In the genomic region with DNA sequence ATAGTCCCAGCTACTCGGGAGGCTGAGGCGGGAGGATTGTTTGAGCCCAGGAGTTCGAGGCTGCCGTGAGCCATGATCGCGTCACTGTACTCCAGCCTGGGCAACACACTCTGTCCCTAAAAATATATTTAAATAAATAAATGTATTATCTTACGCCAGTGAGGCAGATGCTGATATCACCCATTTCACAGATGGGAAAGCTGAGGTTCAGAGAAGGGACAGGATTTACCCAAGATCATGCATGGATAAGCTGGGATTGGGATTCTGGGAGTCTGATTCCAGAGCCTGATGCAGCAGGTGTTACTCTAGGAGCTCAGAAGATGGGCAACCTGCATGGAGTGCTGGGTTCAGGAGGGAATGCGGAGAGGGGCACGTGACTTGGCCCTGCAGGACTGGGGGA, we compare ENCODE assay signal across 24 cellular contexts. TPM values are rescaled to one million over a fixed set of nuclear protein-coding genes. Genes with fewer than 3 reads are reported as not detected.
DNase-seq lines count a peak whose midpoint lies in the region; ATAC-seq, FAIRE-seq and TF ChIP-seq lines count a peak whose summit lies in the region.
"Had no signal": no experiment of that assay in that cellular context is flagged by ENCODE, and none has a peak within 500 bp of the region (broad histone marks: within the 10 kb centered on the region; RNA-seq: fewer than 3 reads in every experiment).

No MANE protein-coding gene starts in this region.

- no peaks in the 10 kb centered on the region for H3K4me1 Mint-ChIP-seq in HFFc6 (ENCODE audit: low read depth)

- ATAC-seq in Right ventricle myocardium superior (ENCODE audit: poor library complexity) (no peak), heart right ventricle (no peak), HepG2 (no peak), right lobe of liver (no peak), K562 (no peak)
- ATAC-seq: A549 had no signal

- no peak overlapping the region for H3K4me2 ChIP-seq in HepG2 (ENCODE audit: low read depth, low read length)
- no peak overlapping the region for H3K4me2 ChIP-seq in K562 (ENCODE audit: insufficient read depth, low read length)
- H3K4me2 ChIP-seq: A549 had no signal

- TF ChIP-seq EP300 in HepG2 (IDR thresholded peaks at IDR 0.05; ENCODE audit: low read depth in 2 of 2, low read length in 2 of 2), result no peak
- TF ChIP-seq EP300 in HepG2 (CRISPR knock-in tag; IDR thresholded peaks at IDR 0.05; ENCODE audit: borderline replicate concordance), result no peak
- TF ChIP-seq EP300 in K562 (IDR thresholded peaks at IDR 0.05; ENCODE audit: low read length), result no peak

- no peaks in the 10 kb centered on the region for H3K9me1 ChIP-seq in K562 (ENCODE audit: control insufficient read depth, insufficient read depth, low read length)

- H3K36me3 Mint-ChIP-seq in HFFc6 (ENCODE audit: low read depth), result no peaks in the 10 kb centered on the region
- H3K36me3 Mint-ChIP-seq: CD4-positive, alpha-beta memory T cell had no signal

- no peaks in the 10 kb centered on the region for H3K79me2 ChIP-seq in HepG2 (ENCODE audit: insufficient read depth, low read length)
- no peaks in the 10 kb centered on the region for H3K79me2 ChIP-seq in K562 (ENCODE audit: control insufficient read depth, insufficient read depth, low read length)

- H3K36me3 ChIP-seq in heart right ventricle, result no peaks in the 10 kb centered on the region
- H3K36me3 ChIP-seq in HepG2 (replicated peaks in 1 of 2; ENCODE audit: control insufficient read depth in 1 of 2, insufficient read depth in 2 of 2, low read length in 2 of 2), result no peaks in the 10 kb centered on the region
- H3K36me3 ChIP-seq in right lobe of liver, result no peaks in the 10 kb centered on the region
- no peaks in the 10 kb centered on the region for H3K36me3 ChIP-seq in K562 (ENCODE audit: control insufficient read depth, insufficient read depth, low read length)

- no peak for TF ChIP-seq RAD21 in HepG2 (CRISPR knock-in tag; IDR thresholded peaks at IDR 0.05)
- no peak for TF ChIP-seq RAD21 in K562 (CRISPR knock-in tag; conservative IDR thresholded peaks at IDR 0.05 in 1 of 2, IDR thresholded peaks at IDR 0.05 in 1 of 2)

- FAIRE-seq in HepG2 (lab: Jason Lieb, UNC) (no peak), K562 (lab: Jason Lieb, UNC) (no peak)
- FAIRE-seq: A549, G401.6, GM12892, GM19239, H1 had no signal

- H3K27ac ChIP-seq in heart right ventricle (no peak overlapping the region), HepG2 (ENCODE audit: extremely low read length, insufficient read depth, low read length) (no peak overlapping the region), right lobe of liver (no peak overlapping the region), K562 (ENCODE audit: extremely low read depth, low read depth, low read length) (no peak overlapping the region)
- H3K27ac ChIP-seq: 22Rv1, A549, GM23248 had no signal

- H4K20me1 ChIP-seq in HepG2 (ENCODE audit: insufficient read depth, low read length) (no peaks in the 10 kb centered on the region), K562 (replicated peaks; ENCODE audit: control insufficient read depth, insufficient read depth, low read length) (no peaks in the 10 kb centered on the region)

- POLR2A ChIA-PET in HepG2 (lab: Yijun Ruan, JAX), result no interaction called here
- POLR2A ChIA-PET in K562 (lab: Yijun Ruan, JAX), result interaction anchor here (0.7 kb wide), 1 partner anchor 87 kb away, joined by 3 read pairs; no protein-coding TSS in a partner anchor

- intact Hi-C loops in Right ventricle myocardium superior (cut with DNase I) (no loop called here), heart right ventricle (cut with DNase I) (no loop called here), HepG2 (cut with micrococcal nuclease; ENCODE audit: unreplicated experiment) (no loop called here), right lobe of liver (cut with DNase I) (no loop called here), K562 (cut with micrococcal nuclease) (no loop called here)

- in situ Hi-C loops in HepG2 (cut with HindIII; ENCODE audit: extremely low pct_ligation_motif_present, low pct_unique_long_range_greater_than_20kb), result no loop called here
- in situ Hi-C loops in K562 (cut with MboI), result no loop called here

- H3K27me3 ChIP-seq in heart right ventricle (no peaks in the 10 kb centered on the region), HepG2 (ENCODE audit: control insufficient read depth in 1 of 2, insufficient read depth in 2 of 2, low read length in 2 of 2) (peaks cover 1 to 26% of the 10 kb centered on the region in 2 experiments; a peak in 3 of 5 replicates), right lobe of liver (no peaks in the 10 kb centered on the region), K562 (ENCODE audit: control insufficient read depth in 2 of 2, insufficient read depth in 2 of 2, low read length in 2 of 2) (peaks cover 0 to 30% of the 10 kb centered on the region in 2 experiments; a peak in 2 of 5 replicates)

- no TSS peak for BruUV-seq in HepG2 (replicated peaks; lab: Mats Ljungman, UMichigan)
- BruUV-seq in K562 (replicated peaks; lab: Mats Ljungman, UMichigan), result no TSS peak

- no peak overlapping the region for H3K4me3 ChIP-seq in heart right ventricle
- H3K4me3 ChIP-seq in HepG2 (replicated peaks in 1 of 3; ENCODE audit: insufficient read depth in 1 of 3, low read depth in 2 of 3, low read length in 3 of 3), result no peak overlapping the region
- no peak overlapping the region for H3K4me3 ChIP-seq in right lobe of liver
- no peak overlapping the region for H3K4me3 ChIP-seq in K562
- H3K4me3 ChIP-seq: A549, GM23248 had no signal

- no peak overlapping the region for H3K27ac Mint-ChIP-seq in HFFc6

- no peak overlapping the region for H3K9ac ChIP-seq in HepG2 (ENCODE audit: insufficient read depth, low read depth, low read length)
- no peak overlapping the region for H3K9ac ChIP-seq in K562 (ENCODE audit: insufficient read depth in 1 of 2, low read depth in 2 of 2, low read length in 2 of 2)
- H3K9ac ChIP-seq: GM23248 had no signal

- H3K9me3 ChIP-seq in heart right ventricle (no peaks in the 10 kb centered on the region), HepG2 (ENCODE audit: low read length) (no peaks in the 10 kb centered on the region), right lobe of liver (no peaks in the 10 kb centered on the region), K562 (replicated peaks; ENCODE audit: control insufficient read depth, insufficient read depth, low read depth, low read length) (no peaks in the 10 kb centered on the region)
- H3K9me3 ChIP-seq: A549 had no signal

- WGBS in heart right ventricle, 2 donors, result 94 to 98% methylated on average over 9 of the region's 9 CpGs
- WGBS in HepG2 (ENCODE audit: low lambda C conversion rate), result 79% methylated on average over 9 of the region's 9 CpGs
- WGBS in right lobe of liver (ENCODE audit: insufficient coverage, low coverage, low lambda C conversion rate, missing lambda C conversion rate), result 87% methylated on average over 8 of the region's 9 CpGs
- WGBS in K562 (ENCODE audit: insufficient coverage, low coverage, missing lambda C conversion rate), result 13% methylated on average over 5 of the region's 9 CpGs

- DNase-seq in Right ventricle myocardium superior, result peak; percentile 23
- no peak for DNase-seq in heart right ventricle
- DNase-seq in HepG2 (ENCODE audit: low spot score), result no peak
- no peak for DNase-seq in right lobe of liver
- no peak for DNase-seq in K562 (ENCODE audit: extremely low read depth in 1 of 4, low spot score in 3 of 4)
- DNase-seq in activated naive CD4-positive, alpha-beta T cell treated with Interleukin-2 at 50 U/mL for 16 hours, result no peak
- no peak for DNase-seq in HFFc6
- DNase-seq in AML-193 (lab: John Stamatoyannopoulos, UW), result no peak
- DNase-seq: ACHN; C1 segment of cervical spinal cord; CD4-positive, alpha-beta memory T cell; COR-L47; DMS153; DND-41; GM23248; H7; HCEC 1CT had no signal

- peaks cover 9% of the 10 kb centered on the region; the same call in 1 of the 2 replicates for H3K27me3 Mint-ChIP-seq in HFFc6 (ENCODE audit: insufficient read depth)
- H3K27me3 Mint-ChIP-seq: CD4-positive, alpha-beta memory T cell had no signal

- TF ChIP-seq POLR2A in HepG2 (IDR thresholded peaks at IDR 0.05; ENCODE audit: insufficient read depth in 1 of 2, low read depth in 2 of 2, low read length in 2 of 2) (no peak), right lobe of liver (IDR thresholded peaks at IDR 0.05) (no peak), K562 (conservative IDR thresholded peaks at IDR 0.05) (no peak)

- H3K4me3 Mint-ChIP-seq in HFFc6, result no peak overlapping the region
- H3K4me3 Mint-ChIP-seq: CD4-positive, alpha-beta memory T cell had no signal

- TF ChIP-seq CTCF in heart right ventricle (IDR thresholded peaks at IDR 0.05) (no peak), HepG2 (CRISPR knock-in tag; IDR thresholded peaks at IDR 0.05) (no peak), right lobe of liver (IDR thresholded peaks at IDR 0.05) (no peak), K562 (IDR thresholded peaks at IDR 0.05 in 2 of 3, conservative IDR thresholded peaks at IDR 0.05 in 1 of 3; ENCODE audit: insufficient read depth in 2 of 3, low read depth in 1 of 3, low read length in 3 of 3) (no peak), HFFc6 (IDR thresholded peaks at IDR 0.05) (no peak)

- CTCF ChIA-PET in HepG2 (lab: Yijun Ruan, JAX; ENCODE audit: low intra/inter-chr PET ratio, low total read pairs) (no interaction called here), K562 (lab: Yijun Ruan, JAX; ENCODE audit: low intra/inter-chr PET ratio) (no interaction called here)

- H3K4me1 ChIP-seq in heart right ventricle (peaks cover 0 to 22% (median 15%) of the 10 kb centered on the region in 9 donors), HepG2 (ENCODE audit: insufficient read depth, low read length) (no peaks in the 10 kb centered on the region), right lobe of liver (peaks cover 0 to 15% (median 2%) of the 10 kb centered on the region in 4 donors), K562 (replicated peaks in 1 of 2; ENCODE audit: control insufficient read depth in 2 of 2, insufficient read depth in 2 of 2, low read length in 2 of 2) (no peaks in the 10 kb centered on the region)

- H2AFZ ChIP-seq in HepG2 (ENCODE audit: low read length), result no peak overlapping the region
- no peak overlapping the region for H2AFZ ChIP-seq in K562 (ENCODE audit: low read depth, low read length)
- H2AFZ ChIP-seq: GM23248 had no signal

- H3K9me3 Mint-ChIP-seq in HFFc6, result peaks cover 4% of the 10 kb centered on the region; the same call in 1 of the 2 replicates
- H3K9me3 Mint-ChIP-seq: CD4-positive, alpha-beta memory T cell had no signal

RNA-seq across cellular contexts. Expression of a gene that starts 17.8 kb away (rescaled TPM):
- total RNA-seq in Right ventricle myocardium superior, result 9.2 TPM
- total RNA-seq in heart right ventricle, result 10 to 100 TPM in 1 of 10 donors, 1 to 10 TPM in 9; 5.5 to 14.3 (median 8.3) TPM
- polyA plus RNA-seq in heart right ventricle, result 1 to 10 TPM; 1.1 to 7.2 TPM
- total RNA-seq in HepG2 (2016; rRNA removed; fragmentation: Illumina TruSeq; extraction: Trizol), result not detected in 2 replicates
- not detected in 2 replicates for total RNA-seq in HepG2 (2016; cell fraction: cytosol; rRNA removed; fragmentation: Illumina TruSeq; extraction: Trizol; ENCODE audit: low read depth)
- total RNA-seq in HepG2 (2016; cell fraction: insoluble cytoplasmic fraction; rRNA removed; fragmentation: Illumina TruSeq; extraction: Trizol), result not detected in 2 replicates
- total RNA-seq in HepG2 (2016; cell fraction: membrane; rRNA removed; fragmentation: Illumina TruSeq; extraction: Trizol), result not detected in 2 replicates
- total RNA-seq in HepG2 (2016; cell fraction: nucleus; rRNA removed; fragmentation: Illumina TruSeq; extraction: Trizol), result not detected in 2 replicates
- polyA plus RNA-seq in HepG2 (2011; rRNA removed), result 0.07 and 0.09 TPM in 2 replicates
- polyA plus RNA-seq in HepG2 (2011; cell fraction: cytosol; rRNA removed), result 0.05 and 0.07 TPM in 2 replicates
- 0.06 and 0.16 TPM in 2 replicates for polyA plus RNA-seq in HepG2 (2011; cell fraction: nucleus; rRNA removed)
- 0.04 and 0.08 TPM in 2 replicates for polyA plus RNA-seq in HepG2 (2012)
- polyA plus RNA-seq in HepG2 (2016; cell fraction: cytosol; fragmentation: Illumina TruSeq; extraction: Trizol; ENCODE audit: low read depth), result not detected in 2 replicates
- polyA plus RNA-seq in HepG2 (2016; cell fraction: insoluble cytoplasmic fraction; fragmentation: Illumina TruSeq; extraction: Trizol; ENCODE audit: low read depth), result not detected in 2 replicates
- polyA plus RNA-seq in HepG2 (2016; cell fraction: membrane; fragmentation: Illumina TruSeq; extraction: Trizol; ENCODE audit: low read depth), result not detected in 2 replicates
- polyA plus RNA-seq in HepG2 (2016; cell fraction: nucleus; fragmentation: Illumina TruSeq; extraction: Trizol; ENCODE audit: insufficient read depth, low read depth), result not detected in 2 replicates
- 0.16 and 0.21 TPM in 2 replicates for polyA minus RNA-seq in HepG2 (2011; rRNA and poly(A)+ RNA removed; ENCODE audit: low replicate concordance)
- not detected in 2 replicates for polyA minus RNA-seq in HepG2 (2011; cell fraction: cytosol; rRNA and poly(A)+ RNA removed)
- 0.25 and 0.26 TPM in 2 replicates for polyA minus RNA-seq in HepG2 (2011; cell fraction: nucleus; rRNA and poly(A)+ RNA removed)
- under 1 TPM; 0.11 to 0.78 (median 0.41) TPM for total RNA-seq in right lobe of liver
- total RNA-seq in K562 (2011; cell fraction: chromatin; rRNA removed; ENCODE audit: low replicate concordance), result 0.12 TPM in 1 of 2 replicates, not detected in the other
- total RNA-seq in K562 (2011; cell fraction: nucleolus; rRNA removed), result not detected in 2 replicates
- total RNA-seq in K562 (2011; cell fraction: nucleoplasm; rRNA removed), result not detected in 2 replicates
- not detected in 2 replicates for total RNA-seq in K562 (2014; rRNA removed)
- not detected in 2 replicates for total RNA-seq in K562 (2014; rRNA removed; fragmentation: Illumina TruSeq; extraction: Trizol)
- total RNA-seq in K562 (2015; rRNA removed; fragmentation: Illumina TruSeq; extraction: Trizol), result not detected in 2 replicates
- total RNA-seq in K562 (2021), result not detected in 2 replicates
- 0.01 TPM in 1 of 2 replicates, not detected in the other for polyA plus RNA-seq in K562 (2011; rRNA removed)
- polyA plus RNA-seq in K562 (2011; cell fraction: cytosol; rRNA removed), result 0.03 TPM in 2 replicates
- polyA plus RNA-seq in K562 (2011; cell fraction: nucleus; rRNA removed), result 0.04 TPM in 1 of 2 replicates, not detected in the other
- 0.03 TPM in 1 of 2 replicates, not detected in the other for polyA plus RNA-seq in K562 (2012)
- polyA plus RNA-seq in K562 (2014; fragmentation: Illumina TruSeq; extraction: Trizol), result not detected in 2 replicates
- polyA plus RNA-seq in K562 (2014; fragmentation: Nextera tagmentation; extraction: Ambion mirVana), result not detected
- not detected in 2 replicates for polyA plus RNA-seq in K562 (2014; rRNA removed)
- not detected in 2 replicates for polyA minus RNA-seq in K562 (2011; rRNA and poly(A)+ RNA removed)
- polyA minus RNA-seq in K562 (2011; cell fraction: cytosol; rRNA and poly(A)+ RNA removed), result not detected in 2 replicates
- polyA minus RNA-seq in K562 (2011; cell fraction: nucleus; rRNA and poly(A)+ RNA removed), result not detected in 2 replicates
- not detected for total RNA-seq in HFFc6 (2021; fragmentation: NEBNext Ultra II Directional; extraction: Animal tissue kit (Norgen Biotek cat#: 25700))
- total RNA-seq: GM23248 had no signal
- polyA plus RNA-seq: BJ, GM23248 had no signal

RNA-seq across cellular contexts. Expression of a gene that starts 49.3 kb away (rescaled TPM):
- total RNA-seq in Right ventricle myocardium superior (not detected), heart right ventricle (not detected), HepG2 (2016; rRNA removed; fragmentation: Illumina TruSeq; extraction: Trizol) (0.08 TPM in 1 of 2 replicates, not detected in the other), right lobe of liver (not detected), K562 (2014; rRNA removed) (0.04 TPM in 1 of 2 replicates, not detected in the other), K562 (2014; rRNA removed; fragmentation: Illumina TruSeq; extraction: Trizol) (0.10 TPM in 1 of 2 replicates, not detected in the other), K562 (2015; rRNA removed; fragmentation: Illumina TruSeq; extraction: Trizol) (0.04 TPM in 1 of 2 replicates, not detected in the other), K562 (2021) (not detected in 2 replicates)
- polyA plus RNA-seq in heart right ventricle (not detected), HepG2 (2011; rRNA removed) (not detected in 2 replicates), K562 (2011; rRNA removed) (0.03 and 0.04 TPM in 2 replicates), K562 (2014; fragmentation: Illumina TruSeq; extraction: Trizol) (0.04 and 0.06 TPM in 2 replicates), K562 (2014; fragmentation: Nextera tagmentation; extraction: Ambion mirVana) (not detected), K562 (2014; rRNA removed) (0.12 TPM in 1 of 2 replicates, not detected in the other)
- total RNA-seq in HepG2 (2016; cell fraction: cytosol; rRNA removed; fragmentation: Illumina TruSeq; extraction: Trizol; ENCODE audit: low read depth), result not detected in 2 replicates
- total RNA-seq in HepG2 (2016; cell fraction: insoluble cytoplasmic fraction; rRNA removed; fragmentation: Illumina TruSeq; extraction: Trizol), result not detected in 2 replicates
- total RNA-seq in HepG2 (2016; cell fraction: membrane; rRNA removed; fragmentation: Illumina TruSeq; extraction: Trizol), result not detected in 2 replicates
- not detected in 2 replicates for total RNA-seq in HepG2 (2016; cell fraction: nucleus; rRNA removed; fragmentation: Illumina TruSeq; extraction: Trizol)
- polyA plus RNA-seq in HepG2 (2011; cell fraction: cytosol; rRNA removed), result not detected in 2 replicates
- not detected in 2 replicates for polyA plus RNA-seq in HepG2 (2011; cell fraction: nucleus; rRNA removed)
- not detected in 2 replicates for polyA plus RNA-seq in HepG2 (2012)
- polyA plus RNA-seq in HepG2 (2016; cell fraction: cytosol; fragmentation: Illumina TruSeq; extraction: Trizol; ENCODE audit: low read depth), result not detected in 2 replicates
- not detected in 2 replicates for polyA plus RNA-seq in HepG2 (2016; cell fraction: insoluble cytoplasmic fraction; fragmentation: Illumina TruSeq; extraction: Trizol; ENCODE audit: low read depth)
- polyA plus RNA-seq in HepG2 (2016; cell fraction: membrane; fragmentation: Illumina TruSeq; extraction: Trizol; ENCODE audit: low read depth), result not detected in 2 replicates
- polyA plus RNA-seq in HepG2 (2016; cell fraction: nucleus; fragmentation: Illumina TruSeq; extraction: Trizol; ENCODE audit: insufficient read depth, low read depth), result not detected in 2 replicates
- 0.23 TPM in 1 of 2 replicates, not detected in the other for polyA minus RNA-seq in HepG2 (2011; rRNA and poly(A)+ RNA removed; ENCODE audit: low replicate concordance)
- not detected in 2 replicates for polyA minus RNA-seq in HepG2 (2011; cell fraction: cytosol; rRNA and poly(A)+ RNA removed)
- polyA minus RNA-seq in HepG2 (2011; cell fraction: nucleus; rRNA and poly(A)+ RNA removed), result not detected in 2 replicates
- total RNA-seq in K562 (2011; cell fraction: chromatin; rRNA removed; ENCODE audit: low replicate concordance), result not detected in 2 replicates
- total RNA-seq in K562 (2011; cell fraction: nucleolus; rRNA removed), result not detected in 2 replicates
- total RNA-seq in K562 (2011; cell fraction: nucleoplasm; rRNA removed), result not detected in 2 replicates
- 0.01 TPM in 2 replicates for polyA plus RNA-seq in K562 (2011; cell fraction: cytosol; rRNA removed)
- polyA plus RNA-seq in K562 (2011; cell fraction: nucleus; rRNA removed), result not detected in 2 replicates
- polyA plus RNA-seq in K562 (2012), result 0.04 and 0.06 TPM in 2 replicates
- 0.07 TPM in 1 of 2 replicates, not detected in the other for polyA minus RNA-seq in K562 (2011; rRNA and poly(A)+ RNA removed)
- not detected in 2 replicates for polyA minus RNA-seq in K562 (2011; cell fraction: cytosol; rRNA and poly(A)+ RNA removed)
- not detected in 2 replicates for polyA minus RNA-seq in K562 (2011; cell fraction: nucleus; rRNA and poly(A)+ RNA removed)
- not detected for total RNA-seq in HFFc6 (2021; fragmentation: NEBNext Ultra II Directional; extraction: Animal tissue kit (Norgen Biotek cat#: 25700))
- total RNA-seq: CD4-positive, alpha-beta memory T cell; GM23248 had no signal
- polyA plus RNA-seq: A549; BJ; CD4-positive, alpha-beta memory T cell; GM23248 had no signal
